ENCODE assay signal across 26 cellular contexts in the genomic region with DNA sequence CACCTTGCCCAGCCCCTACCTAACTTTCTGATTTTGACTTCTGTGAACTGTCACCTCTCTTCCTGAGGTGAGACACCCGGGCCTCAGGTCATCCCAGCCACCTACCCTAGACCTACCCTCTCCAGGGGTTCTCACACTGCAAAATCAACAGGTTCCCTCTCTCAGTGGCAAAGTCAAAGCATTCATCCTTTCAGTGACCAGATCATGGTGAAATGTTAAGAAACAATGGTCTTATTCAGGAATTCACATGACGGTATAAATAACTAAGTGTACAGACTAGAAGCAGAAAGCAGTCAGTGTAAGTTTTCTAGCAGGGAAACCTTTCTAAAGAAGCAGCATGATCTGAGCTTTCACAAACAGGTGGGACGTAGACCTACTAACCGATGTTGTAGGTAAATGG.
"Had no signal": no experiment of that assay in that cellular context is flagged by ENCODE, and none has a peak within 500 bp of the region (broad histone marks: within the 10 kb centered on the region; RNA-seq: fewer than 3 reads in every experiment).

No MANE protein-coding gene starts in this region.

- H3K4me1 Mint-ChIP-seq: immature natural killer cell; naive thymus-derived CD8-positive, alpha-beta T cell; nephron; stimulated activated naive B cell treated with anti-CD40 and anti-IgM and Interleukin-4, amounts not matched to agents 10 μg/mL and 1 μg/mL and 100 μg/mL, for 72 hours had no signal

- H3K4me3 ChIP-seq: heart left ventricle, left lung, lung, ovary, right atrium auricular region, right lobe of liver, skin epidermis, stomach, testis, thyroid gland, transverse colon, upper lobe of right lung had no signal

- ATAC-seq: heart left ventricle; left colon; left lung; naive thymus-derived CD8-positive, alpha-beta T cell; right lobe of liver; stimulated activated naive B cell treated with anti-CD40 and anti-IgM and Interleukin-4, amounts not matched to agents 10 μg/mL and 1 μg/mL and 100 μg/mL, for 72 hours; stimulated activated naive CD8-positive, alpha-beta T cell treated with anti-CD3 and anti-CD28 coated beads, Interleukin-15, Interleukin-2, amounts not matched to agents 100 U/mL and 50 U/mL, for 24 hours; upper lobe of right lung had no signal

- H3K27me3 Mint-ChIP-seq: progenitor cell of endocrine pancreas; stimulated activated naive B cell treated with anti-CD40 and anti-IgM and Interleukin-4, amounts not matched to agents 10 μg/mL and 1 μg/mL and 100 μg/mL, for 72 hours had no signal

- H3K4me3 Mint-ChIP-seq: immature natural killer cell; naive thymus-derived CD8-positive, alpha-beta T cell; nephron; stimulated activated naive B cell treated with anti-CD40 and anti-IgM and Interleukin-4, amounts not matched to agents 10 μg/mL and 1 μg/mL and 100 μg/mL, for 72 hours had no signal

- H3K27ac Mint-ChIP-seq: immature natural killer cell; naive thymus-derived CD8-positive, alpha-beta T cell; nephron; progenitor cell of endocrine pancreas; stimulated activated naive B cell treated with anti-CD40 and anti-IgM and Interleukin-4, amounts not matched to agents 10 μg/mL and 1 μg/mL and 100 μg/mL, for 72 hours had no signal

- DNase-seq: heart left ventricle; hypothalamus; immature natural killer cell; kidney; left colon; left lung; midbrain; naive thymus-derived CD8-positive, alpha-beta T cell; ovary; right lobe of liver; stimulated activated CD4-positive, alpha-beta T cell treated with anti-CD3 and anti-CD28 coated beads, Interleukin-12 subunit alpha, Interleukin-12 subunit beta, amount 100 ng/mL, for 4 hours; stimulated activated CD4-positive, alpha-beta T cell treated with anti-CD3 and anti-CD28 coated beads, Interleukin-15, amount 100 ng/mL, for 24 hours; stimulated activated CD4-positive, alpha-beta T cell treated with anti-CD3 and anti-CD28 coated beads, Interleukin-2, amount 100 ng/mL, for 24 hours; stimulated activated CD4-positive, alpha-beta T cell treated with anti-CD3 and anti-CD28 coated beads, Interleukin-4, amount 100 ng/mL, for 1 hour; stimulated activated naive B cell treated with anti-CD40 and anti-IgM and Interleukin-4, amounts not matched to agents 10 μg/mL and 1 μg/mL and 100 μg/mL, for 72 hours; stimulated activated naive CD8-positive, alpha-beta T cell treated with anti-CD3 and anti-CD28 coated beads, Interleukin-15, Interleukin-2, amounts not matched to agents 100 U/mL and 50 U/mL, for 24 hours; stomach; testis; thyroid gland; transverse colon; upper lobe of right lung had no signal

- H3K36me3 Mint-ChIP-seq: immature natural killer cell; naive thymus-derived CD8-positive, alpha-beta T cell; stimulated activated naive B cell treated with anti-CD40 and anti-IgM and Interleukin-4, amounts not matched to agents 10 μg/mL and 1 μg/mL and 100 μg/mL, for 72 hours had no signal

- H3K27ac ChIP-seq: heart left ventricle, left lung, ovary, right atrium auricular region, right lobe of liver, skin epidermis, stomach, testis, thyroid gland, transverse colon, upper lobe of right lung had no signal

- H3K27me3 ChIP-seq: heart left ventricle, left lung, ovary, right atrium auricular region, right lobe of liver, stomach, testis, thyroid gland, transverse colon, upper lobe of right lung had no signal

- H3K36me3 ChIP-seq: left lung, ovary, right lobe of liver, stomach, thyroid gland, transverse colon, upper lobe of right lung had no signal

- H3K9me3 ChIP-seq: heart left ventricle, left lung, ovary, right atrium auricular region, right lobe of liver, stomach, testis, thyroid gland, transverse colon, upper lobe of right lung had no signal

- H3K4me1 ChIP-seq: left lung, right atrium auricular region, right lobe of liver, stomach, testis, thyroid gland, transverse colon, upper lobe of right lung had no signal

- H3K9me3 Mint-ChIP-seq: naive thymus-derived CD8-positive, alpha-beta T cell; nephron; stimulated activated naive B cell treated with anti-CD40 and anti-IgM and Interleukin-4, amounts not matched to agents 10 μg/mL and 1 μg/mL and 100 μg/mL, for 72 hours had no signal
